In genomic region chr14:23469127-23469905, GRCh38 we compare ENCODE assay signal across 1 cellular context.
A peak's percentile ranks its signal among the peaks of the same experiment; 100 is the strongest.
TF ChIP-seq lines count a peak whose summit lies in the region.

Gene NGDN, plus strand, starts transcription at chr14:23469703. Its CDS starts 13 bp downstream, at chr14:23469716.

TF ChIP-seq in HepG2, 621 proteins besides CTCF, POLR2A, EP300 and RAD21 (continued from another document):
- TF ChIP-seq ZHX2 (IDR thresholded peaks at IDR 0.05; ENCODE audit: low read depth), result peak; percentile 97
- peak; percentile 77; the same call in 1 of the 2 replicates for TF ChIP-seq ZHX2 (CRISPR knock-in tag; IDR thresholded peaks at IDR 0.05; ENCODE audit: borderline replicate concordance)
- TF ChIP-seq ATF3 (CRISPR knock-in tag; IDR thresholded peaks at IDR 0.05), result peak; percentile 68; the same call in 1 of the 2 replicates
- TF ChIP-seq ZEB1 (IDR thresholded peaks at IDR 0.05; ENCODE audit: insufficient replicate concordance, low read depth), result no peak
- 0 out of 2 replicates have a peak, but pooled peaks have one; percentile 25 for TF ChIP-seq CREBL2 (CRISPR knock-in tag; IDR thresholded peaks at IDR 0.05; ENCODE audit: borderline replicate concordance)
- no peak for TF ChIP-seq SMARCE1 (IDR thresholded peaks at IDR 0.05; ENCODE audit: borderline replicate concordance)
- TF ChIP-seq ARID5B (CRISPR knock-in tag; IDR thresholded peaks at IDR 0.05), result peak; percentile 73
- TF ChIP-seq CEBPG (CRISPR knock-in tag; IDR thresholded peaks at IDR 0.05), result peak; percentile 37; the same call in 1 of the 2 replicates
- no peak; the same call in 1 of the 2 replicates for TF ChIP-seq PRDM10 (CRISPR knock-in tag; IDR thresholded peaks at IDR 0.05; ENCODE audit: low read depth)
- no peak for TF ChIP-seq TBP (CRISPR knock-in tag; IDR thresholded peaks at IDR 0.05)
- TF ChIP-seq CBX1 (IDR thresholded peaks at IDR 0.05; ENCODE audit: low read depth), result no peak
- no peak; the same call in none of the 2 replicates for TF ChIP-seq CC2D1A (CRISPR knock-in tag; IDR thresholded peaks at IDR 0.05)
- TF ChIP-seq MAZ (IDR thresholded peaks at IDR 0.05; ENCODE audit: borderline replicate concordance, low read depth, low read length), result no peak
- TF ChIP-seq MAZ (CRISPR knock-in tag; IDR thresholded peaks at IDR 0.05; ENCODE audit: low read depth), result peak; percentile 94
- 0 out of 2 replicates have a peak, but pooled peaks have one; percentile 76 for TF ChIP-seq ZNF746 (CRISPR knock-in tag; IDR thresholded peaks at IDR 0.05)
- TF ChIP-seq HNF1A (IDR thresholded peaks at IDR 0.05; ENCODE audit: low read depth), result no peak; the same call in none of the 2 replicates
- TF ChIP-seq HNF1A (CRISPR knock-in tag; IDR thresholded peaks at IDR 0.05; ENCODE audit: borderline replicate concordance), result peak; percentile 67
- TF ChIP-seq PPARG (CRISPR knock-in tag; conservative IDR thresholded peaks at IDR 0.05), result peak; percentile 45; the same call in 1 of the 2 replicates
- peak; percentile 75; the same call in 1 of the 2 replicates for TF ChIP-seq HMG20B (CRISPR knock-in tag; conservative IDR thresholded peaks at IDR 0.05)
- TF ChIP-seq ZNF687 (CRISPR knock-in tag; IDR thresholded peaks at IDR 0.05), result peak; percentile 80
- TF ChIP-seq TSC22D2 (CRISPR knock-in tag; IDR thresholded peaks at IDR 0.05; ENCODE audit: borderline replicate concordance), result peak; percentile 70
- TF ChIP-seq NFE2L2 (IDR thresholded peaks at IDR 0.05; ENCODE audit: low read length), result no peak
- TF ChIP-seq RELA (CRISPR knock-in tag; IDR thresholded peaks at IDR 0.05), result peak; percentile 52; the same call in 1 of the 2 replicates
- TF ChIP-seq ZBTB37 (CRISPR knock-in tag; IDR thresholded peaks at IDR 0.05), result no peak
TF ChIP-seq in HepG2: peak in this region for 421.
